In the genomic region with DNA sequence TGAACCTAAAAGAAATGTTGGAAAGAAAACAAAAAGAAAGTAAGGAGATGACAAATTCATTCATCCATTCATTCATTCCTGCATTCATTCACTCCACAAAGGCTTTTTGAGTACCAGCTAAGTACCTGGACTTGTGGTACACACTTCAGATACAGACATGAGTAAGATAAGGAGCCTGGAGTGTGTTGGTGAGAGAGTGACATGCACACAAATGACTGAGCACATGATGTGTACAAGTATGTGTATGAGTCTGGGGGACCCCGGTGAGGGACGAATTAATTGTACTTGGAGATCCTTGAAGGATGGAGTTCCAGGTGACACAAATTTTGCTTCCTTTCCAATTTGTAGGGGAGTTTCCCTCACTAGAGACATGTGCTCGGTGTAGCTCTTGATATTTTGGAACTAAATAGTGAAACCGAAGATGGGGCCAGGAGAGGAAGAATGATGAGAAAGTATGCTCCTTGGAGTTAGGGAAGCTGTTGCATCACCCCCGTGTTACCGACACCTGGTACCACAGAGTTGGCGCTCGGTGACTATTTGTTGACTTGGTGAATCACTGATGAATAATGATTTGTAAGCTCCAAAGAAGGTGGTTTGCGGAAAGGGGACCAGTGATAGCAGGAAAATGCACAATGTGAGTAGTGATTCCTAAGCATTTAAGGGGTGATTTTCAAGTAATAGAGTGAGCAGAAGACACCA, we compare ENCODE assay signal across 14 cellular contexts.
DNase-seq lines count a peak whose midpoint lies in the region; ATAC-seq, FAIRE-seq and TF ChIP-seq lines count a peak whose summit lies in the region.
"Had no signal": no experiment of that assay in that cellular context is flagged by ENCODE, and none has a peak within 500 bp of the region (broad histone marks: within the 10 kb centered on the region; RNA-seq: fewer than 3 reads in every experiment).

No MANE protein-coding gene starts in this region.

- no peak overlapping the region for H2BK15ac ChIP-seq in mesendoderm (replicated peaks; ENCODE audit: low read depth)

- no peak for TF ChIP-seq RAD21 in HepG2 (CRISPR knock-in tag; IDR thresholded peaks at IDR 0.05)

- POLR2A ChIA-PET in HepG2 (lab: Yijun Ruan, JAX) = no interaction called here

- H3K23ac ChIP-seq in mesendoderm (ENCODE audit: low read length) = no peak overlapping the region

- H2BK120ac ChIP-seq in mesendoderm (ENCODE audit: low read depth, low read length) = no peak overlapping the region

- no peak overlapping the region for H3K4ac ChIP-seq in mesendoderm (ENCODE audit: low read depth, low read length)

- TF ChIP-seq CTCF in HepG2 (CRISPR knock-in tag; IDR thresholded peaks at IDR 0.05) (no peak), right lobe of liver (IDR thresholded peaks at IDR 0.05) (no peak), RWPE2 (IDR thresholded peaks at IDR 0.05; ENCODE audit: poor library complexity, severe bottlenecking) (no peak)

- no peak for ATAC-seq in HepG2
- no peak for ATAC-seq in right lobe of liver
- ATAC-seq in RWPE2 (ENCODE audit: low read depth) = peak; percentile 93
- ATAC-seq in GM19455 (IDR thresholded peaks at IDR 0.05; ENCODE audit: unreplicated experiment) = no peak
- ATAC-seq: left colon had no signal

- no peak overlapping the region for H2AFZ ChIP-seq in HepG2 (ENCODE audit: low read length)

- intact Hi-C loops in HepG2 (cut with micrococcal nuclease; ENCODE audit: unreplicated experiment) = no loop called here
- intact Hi-C loops in right lobe of liver (cut with DNase I) = no loop called here

- H3K27ac ChIP-seq in HepG2 (ENCODE audit: extremely low read length, insufficient read depth, low read length) = no peak overlapping the region
- H3K27ac ChIP-seq in right lobe of liver = no peak overlapping the region
- H3K27ac ChIP-seq in RWPE2 (ENCODE audit: poor library complexity, severe bottlenecking) = peak overlapping the region; percentile 92
- H3K27ac ChIP-seq in mesendoderm (ENCODE audit: low read depth, low read length) = no peak overlapping the region
- H3K27ac ChIP-seq in effector memory CD4-positive, alpha-beta T cell (ENCODE audit: insufficient read depth, low read length, poor library complexity, severe bottlenecking) = no peak overlapping the region
- H3K27ac ChIP-seq: C4-2B, thyroid gland had no signal

- H3K27me3 ChIP-seq in HepG2 (ENCODE audit: control insufficient read depth in 1 of 2, insufficient read depth in 2 of 2, low read length in 2 of 2) (no peaks in the 10 kb centered on the region), right lobe of liver (no peaks in the 10 kb centered on the region), RWPE2 (ENCODE audit: insufficient read depth, poor library complexity, severe bottlenecking) (no peaks in the 10 kb centered on the region), mesendoderm (ENCODE audit: insufficient read depth, low read length, poor library complexity) (no peaks in the 10 kb centered on the region)
- no peaks in the 10 kb centered on the region for H3K27me3 ChIP-seq in effector memory CD4-positive, alpha-beta T cell (replicated peaks; ENCODE audit: control insufficient read depth, insufficient read depth, low read length, poor library complexity, severe bottlenecking)
- H3K27me3 ChIP-seq: thyroid gland had no signal

- no TSS peak for BruUV-seq in HepG2 (replicated peaks; lab: Mats Ljungman, UMichigan)

- FAIRE-seq in HepG2 (lab: Jason Lieb, UNC) = no peak

- TF ChIP-seq EP300 in HepG2 (IDR thresholded peaks at IDR 0.05; ENCODE audit: low read depth in 2 of 2, low read length in 2 of 2) (no peak), HepG2 (CRISPR knock-in tag; IDR thresholded peaks at IDR 0.05; ENCODE audit: borderline replicate concordance) (no peak)

- H3K4me1 ChIP-seq in HepG2 (ENCODE audit: insufficient read depth, low read length) (no peaks in the 10 kb centered on the region), right lobe of liver (no peaks in the 10 kb centered on the region), RWPE2 (ENCODE audit: insufficient read depth, poor library complexity, severe bottlenecking) (peaks cover 31% of the 10 kb centered on the region), mesendoderm (ENCODE audit: control insufficient read depth, low read depth, low read length) (no peaks in the 10 kb centered on the region)
- no peaks in the 10 kb centered on the region for H3K4me1 ChIP-seq in effector memory CD4-positive, alpha-beta T cell (ENCODE audit: control insufficient read depth, insufficient read depth, low read length, poor library complexity, severe bottlenecking)
- H3K4me1 ChIP-seq: thyroid gland had no signal

- H3K9me3 ChIP-seq in HepG2 (ENCODE audit: low read length) (no peaks in the 10 kb centered on the region), right lobe of liver (no peaks in the 10 kb centered on the region), RWPE2 (ENCODE audit: severe bottlenecking) (no peaks in the 10 kb centered on the region)
- H3K9me3 ChIP-seq in effector memory CD4-positive, alpha-beta T cell (ENCODE audit: control insufficient read depth, low read length) = no peaks in the 10 kb centered on the region
- H3K9me3 ChIP-seq: thyroid gland had no signal

- no peak overlapping the region for H4K8ac ChIP-seq in mesendoderm (ENCODE audit: low read depth, low read length)

- H3K18ac ChIP-seq in mesendoderm (ENCODE audit: low read length) = no peak overlapping the region

- no peak overlapping the region for H2AK5ac ChIP-seq in mesendoderm (ENCODE audit: low read length)

- WGBS in HepG2 (ENCODE audit: low lambda C conversion rate) = 21% methylated on average over 9 of the region's 9 CpGs
- WGBS in right lobe of liver (ENCODE audit: insufficient coverage, low coverage, low lambda C conversion rate, missing lambda C conversion rate) = 82% methylated on average over 9 of the region's 9 CpGs
- no CpG with 5 or more reads among the region's 9 CpGs for WGBS in mesendoderm (ENCODE audit: extremely low coverage, insufficient coverage, low lambda C conversion rate)

- DNase-seq in HepG2 (ENCODE audit: low spot score) (no peak), right lobe of liver (no peak), RWPE2 (ENCODE audit: low spot score) (peak; percentile 93), fibroblast of gingiva (ENCODE audit: low read depth) (peak; percentile 36), mesendoderm (no peak), hypothalamus (lab: John Stamatoyannopoulos, UW) (no peak)
- no peak for DNase-seq in effector memory CD4-positive, alpha-beta T cell
- DNase-seq: left colon; NCI-H187 treated with DMSO at 0.1 percent for 48 hours; OCI-M1; stimulated activated CD4-positive, alpha-beta T cell treated with anti-CD3 and anti-CD28 coated beads, Interleukin-4, amount 100 ng/mL, for 4 hours; thyroid gland had no signal

- H2BK5ac ChIP-seq in mesendoderm (ENCODE audit: low read length) = no peak overlapping the region

- no peak overlapping the region for H3K9ac ChIP-seq in HepG2 (ENCODE audit: insufficient read depth, low read depth, low read length)
- no peak overlapping the region for H3K9ac ChIP-seq in mesendoderm (ENCODE audit: low read length)

- no peak for TF ChIP-seq POLR2A in HepG2 (IDR thresholded peaks at IDR 0.05; ENCODE audit: insufficient read depth in 1 of 2, low read depth in 2 of 2, low read length in 2 of 2)
- TF ChIP-seq POLR2A in right lobe of liver (IDR thresholded peaks at IDR 0.05) = no peak

- no peak overlapping the region for H4K5ac ChIP-seq in mesendoderm (ENCODE audit: low read length)

- H3K4me3 ChIP-seq in HepG2 (replicated peaks in 1 of 3; ENCODE audit: insufficient read depth in 1 of 3, low read depth in 2 of 3, low read length in 3 of 3) = no peak overlapping the region
- no peak overlapping the region for H3K4me3 ChIP-seq in right lobe of liver
- no peak overlapping the region for H3K4me3 ChIP-seq in RWPE2 (ENCODE audit: severe bottlenecking)
- no peak overlapping the region for H3K4me3 ChIP-seq in mesendoderm (ENCODE audit: low read length)
- H3K4me3 ChIP-seq in effector memory CD4-positive, alpha-beta T cell (ENCODE audit: insufficient read depth, low read depth, low read length, poor library complexity, severe bottlenecking) = no peak overlapping the region
- H3K4me3 ChIP-seq: thyroid gland had no signal

- in situ Hi-C loops in HepG2 (cut with HindIII; ENCODE audit: extremely low pct_ligation_motif_present, low pct_unique_long_range_greater_than_20kb) = no loop called here

- H3K79me1 ChIP-seq in mesendoderm (ENCODE audit: low read length) = no peaks in the 10 kb centered on the region

- no peaks in the 10 kb centered on the region for H3K36me3 ChIP-seq in HepG2 (replicated peaks in 1 of 2; ENCODE audit: control insufficient read depth in 1 of 2, insufficient read depth in 2 of 2, low read length in 2 of 2)
- no peaks in the 10 kb centered on the region for H3K36me3 ChIP-seq in right lobe of liver
- no peaks in the 10 kb centered on the region for H3K36me3 ChIP-seq in RWPE2 (ENCODE audit: low read depth)
- no peaks in the 10 kb centered on the region for H3K36me3 ChIP-seq in mesendoderm (ENCODE audit: control insufficient read depth, insufficient read depth, low read length)
- H3K36me3 ChIP-seq in effector memory CD4-positive, alpha-beta T cell (ENCODE audit: control insufficient read depth, insufficient read depth, low read length) = no peaks in the 10 kb centered on the region
- H3K36me3 ChIP-seq: thyroid gland had no signal

- CTCF ChIA-PET in HepG2 (lab: Yijun Ruan, JAX; ENCODE audit: low intra/inter-chr PET ratio, low total read pairs) = no interaction called here

- H4K20me1 ChIP-seq in HepG2 (ENCODE audit: insufficient read depth, low read length) = no peaks in the 10 kb centered on the region

- H3K56ac ChIP-seq in mesendoderm (ENCODE audit: low read length) = no peak overlapping the region

- H3K79me2 ChIP-seq in HepG2 (ENCODE audit: insufficient read depth, low read length) (no peaks in the 10 kb centered on the region), mesendoderm (ENCODE audit: control insufficient read depth, insufficient read depth, low read length) (no peaks in the 10 kb centered on the region)

- H3K4me2 ChIP-seq in HepG2 (ENCODE audit: low read depth, low read length) (no peak overlapping the region), mesendoderm (ENCODE audit: low read length) (no peak overlapping the region)

TF ChIP-seq in HepG2, 621 proteins besides CTCF, POLR2A, EP300 and RAD21:
- TF ChIP-seq FOSL2 (CRISPR knock-in tag; IDR thresholded peaks at IDR 0.05) (peak; percentile 69), ZNF777 (CRISPR knock-in tag; IDR thresholded peaks at IDR 0.05) (no peak), ZNF878 (CRISPR knock-in tag; IDR thresholded peaks at IDR 0.05) (no peak), RXRA (CRISPR knock-in tag; IDR thresholded peaks at IDR 0.05) (no peak), RXRB (CRISPR knock-in tag; IDR thresholded peaks at IDR 0.05; ENCODE audit: borderline replicate concordance) (no peak), ZNF629 (CRISPR knock-in tag; conservative IDR thresholded peaks at IDR 0.05) (no peak), ATF4 (CRISPR knock-in tag; IDR thresholded peaks at IDR 0.05) (peak in 1 of 2 experiments; percentile 68; a peak in 1 of 4 replicates)

Comparison
In these comparisons a context has a peak if more than half of its experiments do, and no peak if none do; other contexts are left out.
1. DNase-seq: peak in RWPE2 (single experiment) and fibroblast of gingiva (single experiment); none in HepG2 (single experiment), right lobe of liver (0 of 3), mesendoderm (single experiment), hypothalamus (0 of 51) and effector memory CD4-positive, alpha-beta T cell (0 of 3).